In genomic region chr10:31756131-31757119, GRCh38 we compare ENCODE assay signal across 16 cellular contexts.
DNase-seq lines count a peak whose midpoint lies in the region; ATAC-seq, FAIRE-seq and TF ChIP-seq lines count a peak whose summit lies in the region.
"Had no signal": no experiment of that assay in that cellular context is flagged by ENCODE, and none has a peak within 500 bp of the region (broad histone marks: within the 10 kb centered on the region; RNA-seq: fewer than 3 reads in every experiment).

No MANE protein-coding gene starts in this region.

- no peak for ATAC-seq in gastrocnemius medialis
- no peak for ATAC-seq in activated CD4-positive, alpha-beta T cell treated with anti-CD3 and anti-CD28 coated beads for 36 hours
- ATAC-seq: activated CD4-positive, CD25-positive, alpha-beta regulatory T cell treated with anti-CD3 and anti-CD28 coated beads, Interleukin-2, amount 50 U/mL, for 24 hours; activated naive CD4-positive, alpha-beta T cell treated with anti-CD3 and anti-CD28 coated beads, Interleukin-2, amount 50 U/mL, for 72 hours; effector memory CD8-positive, alpha-beta T cell; PC-3 had no signal

- 85 to 87% methylated on average over 19 to 21 of the region's 21 CpGs for WGBS in endodermal cell (ENCODE audit: insufficient coverage in 1 of 2, insufficient read length in 1 of 2), 2 experiments
- 66 to 72% methylated on average over 21 of the region's 21 CpGs for WGBS in lower leg skin, 2 donors
- WGBS in suprapubic skin = 68% methylated on average over 21 of the region's 21 CpGs

- peak; percentile 65 for FAIRE-seq in HTR-8/SVneo (lab: Jason Lieb, UNC)

- H3K4me1 Mint-ChIP-seq in endodermal cell = peaks cover 50% of the 10 kb centered on the region
- H3K4me1 Mint-ChIP-seq in activated CD4-positive, alpha-beta T cell treated with anti-CD3 and anti-CD28 coated beads for 36 hours = peaks cover 15% of the 10 kb centered on the region

- TF ChIP-seq POLR2A in gastrocnemius medialis (IDR thresholded peaks at IDR 0.05) = no peak
- TF ChIP-seq POLR2A in lower leg skin (IDR thresholded peaks at IDR 0.05) = no peak
- no peak for TF ChIP-seq POLR2A in suprapubic skin (IDR thresholded peaks at IDR 0.05)

- H3K36me3 Mint-ChIP-seq in endodermal cell (ENCODE audit: low read depth) = no peaks in the 10 kb centered on the region
- peaks cover 2% of the 10 kb centered on the region for H3K36me3 Mint-ChIP-seq in activated CD4-positive, alpha-beta T cell treated with anti-CD3 and anti-CD28 coated beads for 36 hours (ENCODE audit: low read depth)

- H3K9me3 ChIP-seq in endodermal cell (ENCODE audit: control insufficient read depth, low read length) (no peaks in the 10 kb centered on the region), gastrocnemius medialis (no peaks in the 10 kb centered on the region), suprapubic skin (no peaks in the 10 kb centered on the region)
- H3K9me3 ChIP-seq: prostate gland had no signal

- H3K27ac ChIP-seq in endodermal cell (ENCODE audit: low read depth, low read length) (no peak overlapping the region), gastrocnemius medialis (peak overlapping the region; percentile 95 to 97 (median 96)), suprapubic skin (no peak overlapping the region)
- H3K27ac ChIP-seq: C4-2B, cardiac muscle cell had no signal

- no peak for TF ChIP-seq EP300 in suprapubic skin (IDR thresholded peaks at IDR 0.05)

- POLR2A ChIA-PET in activated CD4-positive, alpha-beta T cell treated with anti-CD3 and anti-CD28 coated beads for 36 hours (lab: Charles Lee) = no interaction called here

- H3K4me1 ChIP-seq in endodermal cell (ENCODE audit: control insufficient read depth, insufficient read depth, low read length) = peaks cover 8% of the 10 kb centered on the region
- H3K4me1 ChIP-seq in gastrocnemius medialis = peaks cover 24 to 29% of the 10 kb centered on the region in 2 donors
- H3K4me1 ChIP-seq in suprapubic skin = peaks cover 49% of the 10 kb centered on the region

- in situ Hi-C loops in gastrocnemius medialis (cut with MboI; ENCODE audit: low sequenced_read_pairs in 4 of 4) = no loop called here

- intact Hi-C loops in gastrocnemius medialis (cut with DNase I; ENCODE audit: low total_unique reads) = loop anchor here (5.0 kb wide), 2 partner anchors 171 to 724 kb away; partner anchors contain the start of genes ARHGAP12 and ZNF438
- intact Hi-C loops in lower leg skin (cut with DNase I; ENCODE audit: low total_unique reads) = no loop called here
- intact Hi-C loops in activated CD4-positive, alpha-beta T cell treated with anti-CD3 and anti-CD28 coated beads for 36 hours (cut with DNase I, micrococcal nuclease) = loop anchor here in 1 of 2 experiments (10.0 kb wide), 1 partner anchor 598 kb away; no protein-coding TSS in a partner anchor

- H3K27me3 Mint-ChIP-seq in endodermal cell (ENCODE audit: insufficient read depth) = no peaks in the 10 kb centered on the region
- H3K27me3 Mint-ChIP-seq in activated CD4-positive, alpha-beta T cell treated with anti-CD3 and anti-CD28 coated beads for 36 hours = no peaks in the 10 kb centered on the region
- H3K27me3 Mint-ChIP-seq: effector memory CD8-positive, alpha-beta T cell had no signal

- H3K36me3 ChIP-seq in endodermal cell (ENCODE audit: control insufficient read depth, insufficient read depth, low read length) (no peaks in the 10 kb centered on the region), gastrocnemius medialis (no peaks in the 10 kb centered on the region), suprapubic skin (no peaks in the 10 kb centered on the region)
- H3K36me3 ChIP-seq: cardiac muscle cell, prostate gland had no signal

- no peak overlapping the region for H3K9ac ChIP-seq in endodermal cell (ENCODE audit: extremely low read depth, low read length, poor library complexity, severe bottlenecking)

- H3K27ac Mint-ChIP-seq in endodermal cell = no peak overlapping the region
- no peak overlapping the region for H3K27ac Mint-ChIP-seq in activated CD4-positive, alpha-beta T cell treated with anti-CD3 and anti-CD28 coated beads for 36 hours

- TF ChIP-seq CTCF in endodermal cell (conservative IDR thresholded peaks at IDR 0.05) = no peak
- no peak for TF ChIP-seq CTCF in gastrocnemius medialis (IDR thresholded peaks at IDR 0.05 in 4 of 5, conservative IDR thresholded peaks at IDR 0.05 in 1 of 5)
- no peak for TF ChIP-seq CTCF in lower leg skin (IDR thresholded peaks at IDR 0.05)
- TF ChIP-seq CTCF in suprapubic skin (IDR thresholded peaks at IDR 0.05) = no peak

- H3K27me3 ChIP-seq in endodermal cell (ENCODE audit: control insufficient read depth, insufficient read depth, low read length, poor library complexity, severe bottlenecking) = no peaks in the 10 kb centered on the region
- H3K27me3 ChIP-seq in gastrocnemius medialis = no peaks in the 10 kb centered on the region
- no peaks in the 10 kb centered on the region for H3K27me3 ChIP-seq in suprapubic skin
- H3K27me3 ChIP-seq: cardiac muscle cell had no signal

- DNase-seq in HTR-8/SVneo (ENCODE audit: insufficient read length, low spot score) (no peak), NOMO-1 treated with DMSO at 0.1 percent for 48 hours (lab: John Stamatoyannopoulos, UW; ENCODE audit: unreplicated experiment) (peak; percentile 43), endodermal cell (peak; percentile 62), gastrocnemius medialis (no peak), lower leg skin (ENCODE audit: low spot score in 2 of 2) (no peak), suprapubic skin (ENCODE audit: low spot score in 2 of 2) (no peak)
- DNase-seq in activated CD4-positive, alpha-beta T cell treated with anti-CD3 and anti-CD28 coated beads for 36 hours = no peak
- DNase-seq: activated CD8-positive, alpha-beta memory T cell treated with anti-CD3 and anti-CD28 coated beads, Interleukin-2, amount 50 U/mL, for 4 hours; effector memory CD8-positive, alpha-beta T cell; PC-3; T-helper 1 cell had no signal

- no peaks in the 10 kb centered on the region for H3K9me3 Mint-ChIP-seq in endodermal cell
- H3K9me3 Mint-ChIP-seq in activated CD4-positive, alpha-beta T cell treated with anti-CD3 and anti-CD28 coated beads for 36 hours (ENCODE audit: low read depth) = no peaks in the 10 kb centered on the region
- H3K9me3 Mint-ChIP-seq: activated naive CD4-positive, alpha-beta T cell treated with anti-CD3 and anti-CD28 coated beads, Interleukin-2, amount 50 U/mL, for 72 hours; effector memory CD8-positive, alpha-beta T cell had no signal

- CTCF ChIA-PET in activated CD4-positive, alpha-beta T cell treated with anti-CD3 and anti-CD28 coated beads for 36 hours (lab: Charles Lee) = interaction anchor here (1.0 to 1.4 kb wide), 3 partner anchors 10 to 123 kb away, joined by 3 to 6 read pairs (median 3); no protein-coding TSS in a partner anchor

- no peak overlapping the region for H3K4me3 Mint-ChIP-seq in endodermal cell
- no peak overlapping the region for H3K4me3 Mint-ChIP-seq in activated CD4-positive, alpha-beta T cell treated with anti-CD3 and anti-CD28 coated beads for 36 hours
- H3K4me3 Mint-ChIP-seq: effector memory CD8-positive, alpha-beta T cell had no signal

- no peak overlapping the region for H3K4me3 ChIP-seq in endodermal cell (ENCODE audit: low read length)
- no peak overlapping the region for H3K4me3 ChIP-seq in gastrocnemius medialis
- no peak overlapping the region for H3K4me3 ChIP-seq in lower leg skin (ENCODE audit: low read depth, poor library complexity, severe bottlenecking)
- no peak overlapping the region for H3K4me3 ChIP-seq in suprapubic skin
- H3K4me3 ChIP-seq: cardiac muscle cell, prostate gland had no signal

Comparison
In these comparisons a context has a peak if more than half of its experiments do, and no peak if none do; other contexts are left out.
1. DNase-seq: peak in NOMO-1 treated with DMSO at 0.1 percent for 48 hours (single experiment) and endodermal cell (single experiment); none in HTR-8/SVneo (single experiment), gastrocnemius medialis (0 of 2), lower leg skin (0 of 2), activated CD4-positive, alpha-beta T cell treated with anti-CD3 and anti-CD28 coated beads for 36 hours (single experiment) and suprapubic skin (0 of 2).
2. H3K27ac ChIP-seq: peak in gastrocnemius medialis (4 of 4); none in endodermal cell (single experiment) and suprapubic skin (single experiment).